Comparison of ENCODE assay signal across 8 cellular contexts in the genomic region with DNA sequence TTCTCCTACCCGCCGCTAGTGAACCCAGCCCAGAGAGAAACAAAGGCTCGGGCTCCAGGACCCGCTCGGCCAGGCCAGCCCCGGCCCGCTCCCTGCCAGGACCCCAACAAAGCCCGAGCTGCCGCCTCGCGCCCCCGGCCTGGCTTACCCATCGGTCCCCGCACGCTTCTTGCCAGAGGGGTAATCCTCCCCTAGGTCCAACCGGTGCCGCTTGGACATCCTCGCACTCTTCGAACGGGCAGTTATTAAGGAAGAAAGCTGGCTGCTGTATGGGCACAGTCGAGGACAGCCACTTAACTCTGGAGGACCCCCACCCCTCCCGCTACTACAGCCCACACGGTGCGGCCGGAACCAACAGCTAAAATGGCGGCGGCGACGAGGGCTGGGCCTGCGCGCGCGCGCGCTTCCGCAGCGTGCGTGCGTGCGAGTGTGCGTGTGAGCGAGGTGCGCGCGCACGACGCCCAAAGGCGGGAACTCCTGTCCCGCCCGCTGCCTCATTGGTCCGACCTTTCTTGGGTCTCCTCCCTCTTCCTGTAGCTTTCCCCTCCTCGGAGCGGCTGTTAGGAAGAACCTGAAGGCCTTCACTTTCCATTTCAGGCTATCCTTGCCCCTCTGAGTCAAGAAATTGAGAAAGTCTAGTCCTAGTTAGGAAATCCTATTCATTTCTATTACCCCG. TPM values are rescaled to one million over a fixed set of nuclear protein-coding genes. Genes with fewer than 3 reads are reported as not detected.
DNase-seq lines count a peak whose midpoint lies in the region; ATAC-seq and TF ChIP-seq lines count a peak whose summit lies in the region.

DHX15 (minus strand) TSS at position 380 of the 676 bp plus-strand sequence; CDS start at position 219, 161 bp downstream.

- H3K4me3 Mint-ChIP-seq in activated CD4-positive, alpha-beta T cell treated with anti-CD3 and anti-CD28 coated beads, Interleukin-2, amount 10 ng/mL, durations not matched to agents 7 days and 5 days: peak within 1 kb of the TSS; percentile 93

- TF ChIP-seq CTCF in coronary artery (IDR thresholded peaks at IDR 0.05): no peak

- H3K4me1 ChIP-seq in BLaER1: peaks cover 44% of the 10 kb centered on the region

- peak within 1 kb of the TSS; percentile 96 for H3K27ac Mint-ChIP-seq in activated CD4-positive, alpha-beta T cell treated with anti-CD3 and anti-CD28 coated beads, Interleukin-2, amount 10 ng/mL, durations not matched to agents 7 days and 5 days

- H3K4me1 Mint-ChIP-seq in activated CD4-positive, alpha-beta T cell treated with anti-CD3 and anti-CD28 coated beads, Interleukin-2, amount 10 ng/mL, durations not matched to agents 7 days and 5 days: peaks cover 36% of the 10 kb centered on the region

- peaks cover 29% of the 10 kb centered on the region for H3K36me3 Mint-ChIP-seq in activated CD4-positive, alpha-beta T cell treated with anti-CD3 and anti-CD28 coated beads, Interleukin-2, amount 10 ng/mL, durations not matched to agents 7 days and 5 days (ENCODE audit: low read depth)

- H4K20me1 ChIP-seq in BLaER1: peaks cover 43% of the 10 kb centered on the region

- peak within 1 kb of the TSS; percentile 100 for H3K9ac ChIP-seq in BLaER1

- H3K36me3 ChIP-seq in BLaER1: peaks cover 22% of the 10 kb centered on the region

- no peaks in the 10 kb centered on the region for H3K27me3 Mint-ChIP-seq in activated CD4-positive, alpha-beta T cell treated with anti-CD3 and anti-CD28 coated beads, Interleukin-2, amount 10 ng/mL, durations not matched to agents 7 days and 5 days

- peak within 1 kb of the TSS; percentile 94 for H3K4me2 ChIP-seq in BLaER1

- H3K4me3 ChIP-seq in BLaER1 (peak within 1 kb of the TSS; percentile 99), coronary artery (peak within 1 kb of the TSS; percentile 96)

- peaks cover 4% of the 10 kb centered on the region for H3K9me3 Mint-ChIP-seq in activated CD4-positive, alpha-beta T cell treated with anti-CD3 and anti-CD28 coated beads, Interleukin-2, amount 10 ng/mL, durations not matched to agents 7 days and 5 days

- peak; percentile 94 for ATAC-seq in GM19324 (IDR thresholded peaks at IDR 0.05; ENCODE audit: low FRiP score, unreplicated experiment)
- ATAC-seq in HG03469 (IDR thresholded peaks at IDR 0.05; ENCODE audit: unreplicated experiment): peak; percentile 70

- CTCF ChIA-PET in activated CD4-positive, alpha-beta T cell treated with anti-CD3 and anti-CD28 coated beads, Interleukin-2, amount 10 ng/mL, durations not matched to agents 7 days and 5 days (lab: Charles Lee): interaction anchor here (0.6 to 2.8 kb wide), 4 partner anchors 11 to 1647 kb away, joined by 3 to 8 read pairs (median 4); partner anchors contain the start of gene ZCCHC4

- POLR2A ChIA-PET in activated CD4-positive, alpha-beta T cell treated with anti-CD3 and anti-CD28 coated beads, Interleukin-2, amount 10 ng/mL, durations not matched to agents 7 days and 5 days (lab: Charles Lee): interaction anchor here (0.6 to 0.7 kb wide), 2 partner anchors 11 to 64 kb away, joined by 3 to 6 read pairs; no protein-coding TSS in a partner anchor

- peak within 1 kb of the TSS; percentile 100 for H3K27ac ChIP-seq in BLaER1
- peak within 1 kb of the TSS; percentile 93 to 99 for H3K27ac ChIP-seq in coronary artery
- peak within 1 kb of the TSS; percentile 90 for H3K27ac ChIP-seq in layer of hippocampus (ENCODE audit: low read depth, low read length)

- H3K27me3 ChIP-seq in BLaER1 (no peaks in the 10 kb centered on the region), layer of hippocampus (ENCODE audit: control insufficient read depth, insufficient read depth, low read length) (no peaks in the 10 kb centered on the region)

- peaks cover 5% of the 10 kb centered on the region; the same call in 1 of the 2 replicates for H3K9me3 ChIP-seq in BLaER1

- DNase-seq in NCI-H526 treated with DMSO at 0.1 percent for 48 hours (lab: John Stamatoyannopoulos, UW) (peak; percentile 87), coronary artery (ENCODE audit: low spot score) (peak; percentile 96)
- DNase-seq in activated CD4-positive, alpha-beta T cell treated with anti-CD3 and anti-CD28 coated beads, Interleukin-2, amount 10 ng/mL, durations not matched to agents 7 days and 5 days: peak; percentile 94
- DNase-seq in stimulated activated CD4-positive, alpha-beta T cell treated with anti-CD3 and anti-CD28 coated beads, Interleukin-1b, Interleukin-23, amount 100 ng/mL, for 4 hours (ENCODE audit: low read depth in 2 of 2): peak; percentile 90

RNA-seq across cellular contexts. Expression of gene DHX15, which starts in this region (rescaled TPM):
- 100 to 1,000 TPM; 185 to 187 TPM for total RNA-seq in activated CD4-positive, alpha-beta T cell treated with anti-CD3 and anti-CD28 coated beads, Interleukin-2, amount 10 ng/mL, durations not matched to agents 7 days and 5 days

Comparison
In these comparisons a context has a peak if more than half of its experiments do, and no peak if none do; other contexts are left out.
1. Peak in every context shown above with its lines: DNase-seq, ATAC-seq, H3K4me3 ChIP-seq and H3K27ac ChIP-seq.